Comparison of ENCODE assay signal across 17 cellular contexts in the genomic region with DNA sequence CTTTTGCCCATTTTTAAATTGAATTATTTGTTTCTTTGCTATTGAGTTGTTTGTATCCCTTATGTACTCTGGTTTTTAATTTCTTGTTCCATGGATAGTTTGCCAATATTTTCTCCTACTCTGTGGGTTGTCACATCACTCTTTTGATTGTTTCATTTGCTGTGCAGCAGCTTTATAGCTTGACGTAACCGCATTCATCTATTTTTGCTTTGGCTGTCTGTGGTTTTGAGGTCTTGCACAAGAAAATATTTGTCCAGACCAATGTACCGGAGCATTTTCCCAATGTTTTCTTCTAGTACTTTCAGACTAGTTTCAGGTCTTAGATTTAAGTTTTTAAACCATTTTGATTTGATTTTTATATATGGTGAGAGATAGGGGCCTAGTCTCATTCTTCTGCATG. TPM values are rescaled to one million over a fixed set of nuclear protein-coding genes. Genes with fewer than 3 reads are reported as not detected.
A peak's percentile ranks its signal among the peaks of the same experiment; 100 is the strongest.
DNase-seq lines count a peak whose midpoint lies in the region; ATAC-seq and TF ChIP-seq lines count a peak whose summit lies in the region.
"Had no signal": no experiment of that assay in that cellular context is flagged by ENCODE, and none has a peak within 500 bp of the region (broad histone marks: within the 10 kb centered on the region; RNA-seq: fewer than 3 reads in every experiment).

No MANE protein-coding gene starts in this region.

- ATAC-seq in esophagus mucosa = no peak

- H3K4me3 Mint-ChIP-seq in immature natural killer cell = no peak overlapping the region
- H3K4me3 Mint-ChIP-seq: activated CD4-positive, alpha-beta memory T cell treated with anti-CD3 and anti-CD28 coated beads, Interleukin-2, amount 10 ng/mL, durations not matched to agents 7 days and 5 days had no signal

- H3K9me3 Mint-ChIP-seq in immature natural killer cell = peaks cover 0 to 21% (median 4%) of the 10 kb centered on the region in 6 donors
- H3K9me3 Mint-ChIP-seq: activated CD4-positive, alpha-beta memory T cell treated with anti-CD3 and anti-CD28 coated beads, Interleukin-2, amount 10 ng/mL, durations not matched to agents 7 days and 5 days had no signal

- H3K36me3 Mint-ChIP-seq in immature natural killer cell = no peaks in the 10 kb centered on the region

- no peak overlapping the region for H3K27ac Mint-ChIP-seq in immature natural killer cell
- H3K27ac Mint-ChIP-seq: activated CD4-positive, alpha-beta memory T cell treated with anti-CD3 and anti-CD28 coated beads, Interleukin-2, amount 10 ng/mL, durations not matched to agents 7 days and 5 days had no signal

- peaks cover 0 to 5% (median 3%) of the 10 kb centered on the region in 3 donors for H3K27me3 Mint-ChIP-seq in immature natural killer cell (ENCODE audit: low read depth in 3 of 3)

- H3K4me3 ChIP-seq in astrocyte of the spinal cord (ENCODE audit: low read depth, low read length) = no peak overlapping the region
- H3K4me3 ChIP-seq: thoracic aorta had no signal

- no peak for TF ChIP-seq CTCF in astrocyte of the spinal cord (IDR thresholded peaks at IDR 0.05; ENCODE audit: low read depth, low read length)

- no peaks in the 10 kb centered on the region for H3K4me1 Mint-ChIP-seq in immature natural killer cell
- H3K4me1 Mint-ChIP-seq: activated CD4-positive, alpha-beta memory T cell treated with anti-CD3 and anti-CD28 coated beads, Interleukin-2, amount 10 ng/mL, durations not matched to agents 7 days and 5 days had no signal

- in situ Hi-C loops in astrocyte of the spinal cord (cut with HindIII; ENCODE audit: low sequenced_read_pairs) = no loop called here

- DNase-seq in AG08395 (ENCODE audit: low spot score) (peak; percentile 45), LHCN-M2 (ENCODE audit: low read depth) (peak; percentile 92), astrocyte of the spinal cord (ENCODE audit: low read depth, low spot score) (peak; percentile 92), iris pigment epithelial cell (ENCODE audit: low read depth) (peak; percentile 95), immature natural killer cell (no peak), HuH-7.5 (ENCODE audit: low spot score) (no peak), DMS79 treated with DMSO at 0.1 percent for 48 hours (lab: John Stamatoyannopoulos, UW) (no peak)
- DNase-seq: activated CD4-positive, alpha-beta memory T cell treated with anti-CD3 and anti-CD28 coated beads, Interleukin-2, amount 10 ng/mL, durations not matched to agents 7 days and 5 days; activated gamma-delta T cell treated with Interleukin-2 at 50 U/mL for 16 hours; central memory CD4-positive, alpha-beta T cell; DMS53; mesendoderm; NCI-H1694 treated with DMSO at 0.1 percent for 48 hours; NCI-H526 treated with DMSO at 0.1 percent for 48 hours had no signal

RNA-seq across cellular contexts. Expression of a gene that starts 36.2 kb away (rescaled TPM):
- total RNA-seq in LHCN-M2 (2014; rRNA removed) (0.23 TPM in 1 of 2 replicates, not detected in the other), esophagus mucosa (1.1 TPM)
- 0.18 TPM for polyA plus RNA-seq in LHCN-M2 (2012)
- polyA plus RNA-seq in immature natural killer cell = under 1 TPM in 2 of 3 donors, not detected in 1; 0.09 to 0.62 TPM
- total RNA-seq: activated CD4-positive, alpha-beta memory T cell treated with anti-CD3 and anti-CD28 coated beads, Interleukin-2, amount 10 ng/mL, durations not matched to agents 7 days and 5 days had no signal
- polyA plus RNA-seq: AG04450 had no signal

Comparison
In these comparisons a context has a peak if more than half of its experiments do, and no peak if none do; other contexts are left out.
1. DNase-seq: peak in AG08395 (single experiment), LHCN-M2 (single experiment), astrocyte of the spinal cord (single experiment) and iris pigment epithelial cell (single experiment); none in immature natural killer cell (0 of 3), HuH-7.5 (single experiment) and DMS79 treated with DMSO at 0.1 percent for 48 hours (single experiment).